ENCODE assay signal across 30 cellular contexts in genomic region chr19:4098493-4098892, GRCh38. TPM values are rescaled to one million over a fixed set of nuclear protein-coding genes. Genes with fewer than 3 reads are reported as not detected.
DNase-seq lines count a peak whose midpoint lies in the region; ATAC-seq and TF ChIP-seq lines count a peak whose summit lies in the region.
"Had no signal": no experiment of that assay in that cellular context is flagged by ENCODE, and none has a peak within 500 bp of the region (broad histone marks: within the 10 kb centered on the region; RNA-seq: fewer than 3 reads in every experiment).

No MANE protein-coding gene starts in this region.

- peaks cover 2% of the 10 kb centered on the region for H3K4me1 Mint-ChIP-seq in activated T-helper 2 cell treated with anti-CD3 and anti-CD28 coated beads, Interferon-gamma antibody, Interleukin-2, Interleukin-4, amounts not matched to agents 10 μg/mL and 5 μg/mL and 100 μg/mL, durations not matched to agents 14 hours and 24 hours and 36 hours (ENCODE audit: low read depth)
- no peaks in the 10 kb centered on the region for H3K4me1 Mint-ChIP-seq in WTC11
- H3K4me1 Mint-ChIP-seq: neural progenitor cell had no signal

- no peaks in the 10 kb centered on the region for H3K27me3 Mint-ChIP-seq in activated T-helper 2 cell treated with anti-CD3 and anti-CD28 coated beads, Interferon-gamma antibody, Interleukin-2, Interleukin-4, amounts not matched to agents 10 μg/mL and 5 μg/mL and 100 μg/mL, durations not matched to agents 14 hours and 24 hours and 36 hours (ENCODE audit: low read depth)
- no peaks in the 10 kb centered on the region for H3K27me3 Mint-ChIP-seq in WTC11 (ENCODE audit: low read depth)
- H3K27me3 Mint-ChIP-seq: activated CD8-positive, alpha-beta T cell treated with anti-CD3 and anti-CD28 coated beads for 36 hours; activated naive CD4-positive, alpha-beta T cell treated with anti-CD3 and anti-CD28 coated beads, Interleukin-2, amount 10 ng/mL, durations not matched to agents 7 days and 5 days had no signal

- no peak overlapping the region for H3K27ac Mint-ChIP-seq in activated T-helper 2 cell treated with anti-CD3 and anti-CD28 coated beads, Interferon-gamma antibody, Interleukin-2, Interleukin-4, amounts not matched to agents 10 μg/mL and 5 μg/mL and 100 μg/mL, durations not matched to agents 14 hours and 24 hours and 36 hours
- no peak overlapping the region for H3K27ac Mint-ChIP-seq in WTC11
- H3K27ac Mint-ChIP-seq: activated CD8-positive, alpha-beta T cell treated with anti-CD3 and anti-CD28 coated beads for 36 hours; activated naive CD4-positive, alpha-beta T cell treated with anti-CD3 and anti-CD28 coated beads, Interleukin-2, amount 10 ng/mL, durations not matched to agents 7 days and 5 days; neural progenitor cell had no signal

- DNase-seq in dorsolateral prefrontal cortex (peak in 8 of 10 donors; percentile 30 to 72 (median 50)), left ventricle myocardium superior (peak; percentile 90), midbrain (lab: John Stamatoyannopoulos, UW) (peak; percentile 28), NCI-H2107 treated with DMSO at 0.1 percent for 48 hours (lab: John Stamatoyannopoulos, UW; ENCODE audit: unreplicated experiment) (no peak), WTC11 (ENCODE audit: low spot score) (no peak)
- DNase-seq in activated T-helper 2 cell treated with anti-CD3 and anti-CD28 coated beads, Interferon-gamma antibody, Interleukin-2, Interleukin-4, amounts not matched to agents 10 μg/mL and 5 μg/mL and 100 μg/mL, durations not matched to agents 14 hours and 24 hours and 36 hours (ENCODE audit: low spot score): no peak
- DNase-seq in activated T-cell treated with anti-CD3 and anti-CD28 coated beads, Interleukin-2, amount 50 U/mL, for 1 hour: no peak
- DNase-seq: activated CD8-positive, alpha-beta memory T cell treated with anti-CD3 and anti-CD28 coated beads, Interleukin-2, amount 50 U/mL, for 48 hours; activated CD8-positive, alpha-beta T cell treated with anti-CD3 and anti-CD28 coated beads for 36 hours; activated naive CD4-positive, alpha-beta T cell treated with anti-CD3 and anti-CD28 coated beads, Interleukin-2, amount 10 ng/mL, durations not matched to agents 7 days and 5 days; colonic mucosa; COR-L47; DMS79; effector CD8-positive, alpha-beta T cell; GF-D8; GM23248; mesendoderm; NCI-H146; NCI-H748 treated with DMSO at 0.1 percent for 48 hours; Peyer's patch; stimulated activated CD4-positive, alpha-beta T cell treated with anti-CD3 and anti-CD28 coated beads, Interleukin-12 subunit alpha, Interleukin-12 subunit beta, amount 100 ng/mL, for 4 hours; stimulated activated CD4-positive, alpha-beta T cell treated with anti-CD3 and anti-CD28 coated beads, Interleukin-4, amount 100 ng/mL, for 4 hours; upper lobe of right lung had no signal

- peak overlapping the region in 48 of 59 donors; percentile 9 to 75 (median 59) for H3K27ac ChIP-seq in dorsolateral prefrontal cortex
- H3K27ac ChIP-seq: colonic mucosa, GM23248, neural progenitor cell, Peyer's patch, upper lobe of right lung had no signal

- TF ChIP-seq CTCF in dorsolateral prefrontal cortex (IDR thresholded peaks at IDR 0.05 in 54 of 56, conservative IDR thresholded peaks at IDR 0.05 in 2 of 56; ENCODE audit: low read depth in 1 of 56, partially characterized antibody in 56 of 56): no peak
- TF ChIP-seq CTCF in WTC11 (IDR thresholded peaks at IDR 0.05): no peak

- CTCF ChIA-PET in WTC11 (lab: Charles Lee): no interaction called here

- H3K27me3 ChIP-seq in dorsolateral prefrontal cortex: no peaks in the 10 kb centered on the region
- H3K27me3 ChIP-seq: BLaER1 treated with 17β-estradiol and CSF1 and Interleukin-3, amounts not matched to agents 10 nM and 100 nM; colonic mucosa; neural progenitor cell; Peyer's patch; upper lobe of right lung had no signal

- H3K9me3 Mint-ChIP-seq in activated T-helper 2 cell treated with anti-CD3 and anti-CD28 coated beads, Interferon-gamma antibody, Interleukin-2, Interleukin-4, amounts not matched to agents 10 μg/mL and 5 μg/mL and 100 μg/mL, durations not matched to agents 14 hours and 24 hours and 36 hours: no peaks in the 10 kb centered on the region
- H3K9me3 Mint-ChIP-seq in WTC11: no peaks in the 10 kb centered on the region
- H3K9me3 Mint-ChIP-seq: activated CD8-positive, alpha-beta T cell treated with anti-CD3 and anti-CD28 coated beads for 36 hours; activated naive CD4-positive, alpha-beta T cell treated with anti-CD3 and anti-CD28 coated beads, Interleukin-2, amount 10 ng/mL, durations not matched to agents 7 days and 5 days; neural progenitor cell; T-helper 2 cell treated with Interferon-gamma antibody and Interleukin-4, amounts not matched to agents 5 μg/mL and 100 μg/mL, for 36 hours had no signal

- peaks cover 35% of the 10 kb centered on the region for H3K36me3 Mint-ChIP-seq in activated T-helper 2 cell treated with anti-CD3 and anti-CD28 coated beads, Interferon-gamma antibody, Interleukin-2, Interleukin-4, amounts not matched to agents 10 μg/mL and 5 μg/mL and 100 μg/mL, durations not matched to agents 14 hours and 24 hours and 36 hours (ENCODE audit: low read depth)
- peaks cover 30% of the 10 kb centered on the region for H3K36me3 Mint-ChIP-seq in WTC11

- H3K4me3 Mint-ChIP-seq in activated T-helper 2 cell treated with anti-CD3 and anti-CD28 coated beads, Interferon-gamma antibody, Interleukin-2, Interleukin-4, amounts not matched to agents 10 μg/mL and 5 μg/mL and 100 μg/mL, durations not matched to agents 14 hours and 24 hours and 36 hours (ENCODE audit: low read depth): no peak overlapping the region
- H3K4me3 Mint-ChIP-seq in WTC11: no peak overlapping the region
- H3K4me3 Mint-ChIP-seq: activated CD8-positive, alpha-beta T cell treated with anti-CD3 and anti-CD28 coated beads for 36 hours; activated naive CD4-positive, alpha-beta T cell treated with anti-CD3 and anti-CD28 coated beads, Interleukin-2, amount 10 ng/mL, durations not matched to agents 7 days and 5 days; T-helper 2 cell treated with Interferon-gamma antibody and Interleukin-4, amounts not matched to agents 5 μg/mL and 100 μg/mL, for 36 hours had no signal

- intact Hi-C loops in dorsolateral prefrontal cortex (cut with DNase I): no loop called here
- intact Hi-C loops in left ventricle myocardium superior (cut with micrococcal nuclease): no loop called here
- intact Hi-C loops in activated T-helper 2 cell treated with anti-CD3 and anti-CD28 coated beads, Interferon-gamma antibody, Interleukin-2, Interleukin-4, amounts not matched to agents 10 μg/mL and 5 μg/mL and 100 μg/mL, durations not matched to agents 14 hours and 24 hours and 36 hours (cut with micrococcal nuclease): no loop called here

- ATAC-seq in left ventricle myocardium superior: peak; percentile 92
- no peak for ATAC-seq in WTC11
- ATAC-seq: activated CD8-positive, alpha-beta T cell treated with anti-CD3 and anti-CD28 coated beads for 36 hours had no signal

- no peak overlapping the region for H3K4me3 ChIP-seq in dorsolateral prefrontal cortex
- H3K4me3 ChIP-seq: BLaER1 treated with 17β-estradiol and CSF1 and Interleukin-3, amounts not matched to agents 10 nM and 100 nM; colonic mucosa; GM23248; neural progenitor cell; Peyer's patch; upper lobe of right lung had no signal

- POLR2A ChIA-PET in WTC11 (lab: Charles Lee): interaction anchor here (0.6 kb wide), 1 partner anchor 101 kb away, joined by 4 read pairs; no protein-coding TSS in a partner anchor

TF ChIP-seq in WTC11, 78 proteins besides CTCF, POLR2A, EP300 and RAD21:
- TF ChIP-seq KAT7 (CRISPR knock-in tag; IDR thresholded peaks at IDR 0.05; ENCODE audit: borderline replicate concordance) (no peak), PRRX2 (CRISPR knock-in tag; IDR thresholded peaks at IDR 0.05) (no peak), SMAD3 (CRISPR knock-in tag; IDR thresholded peaks at IDR 0.05; ENCODE audit: borderline replicate concordance) (no peak)

RNA-seq across cellular contexts. Expression of gene MAP2K2, which starts 25.4 kb away (rescaled TPM):
- total RNA-seq in dorsolateral prefrontal cortex (100 to 1,000 TPM; 118 to 197 (median 143) TPM), left ventricle myocardium superior (148 TPM), WTC11 (2021) (175 to 177 TPM (median 176 TPM) in 3 replicates)
- total RNA-seq in activated T-helper 2 cell treated with anti-CD3 and anti-CD28 coated beads, Interferon-gamma antibody, Interleukin-2, Interleukin-4, amounts not matched to agents 10 μg/mL and 5 μg/mL and 100 μg/mL, durations not matched to agents 14 hours and 24 hours and 36 hours: 131 and 141 TPM in 2 replicates

RNA-seq across cellular contexts. Expression of gene ZBTB7A, which starts 31.8 kb away (rescaled TPM):
- total RNA-seq in dorsolateral prefrontal cortex: 100 to 1,000 TPM in 60 of 120 experiments, 10 to 100 TPM in 60; 61.2 to 152 (median 99.8) TPM
- 35.2 TPM for total RNA-seq in left ventricle myocardium superior
- total RNA-seq in activated T-helper 2 cell treated with anti-CD3 and anti-CD28 coated beads, Interferon-gamma antibody, Interleukin-2, Interleukin-4, amounts not matched to agents 10 μg/mL and 5 μg/mL and 100 μg/mL, durations not matched to agents 14 hours and 24 hours and 36 hours: 39.9 and 41.2 TPM in 2 replicates
- total RNA-seq in WTC11 (2021): 22.8 to 27.9 TPM (median 24.6 TPM) in 3 replicates

RNA-seq across cellular contexts. Expression of gene CREB3L3, which starts 54.9 kb away (rescaled TPM):
- total RNA-seq in dorsolateral prefrontal cortex (1 to 10 TPM in 53 of 120 experiments, under 1 TPM in 63, not detected in 4; 0.21 to 3.2 (median 0.93) TPM), left ventricle myocardium superior (not detected), WTC11 (2021) (0.09 to 0.46 TPM in 2 of 3 replicates, not detected in the other)
- 1.6 and 2.5 TPM in 2 replicates for total RNA-seq in activated T-helper 2 cell treated with anti-CD3 and anti-CD28 coated beads, Interferon-gamma antibody, Interleukin-2, Interleukin-4, amounts not matched to agents 10 μg/mL and 5 μg/mL and 100 μg/mL, durations not matched to agents 14 hours and 24 hours and 36 hours
- total RNA-seq: activated CD8-positive, alpha-beta T cell treated with anti-CD3 and anti-CD28 coated beads for 36 hours; epithelial cell of proximal tubule; GM23248; kidney epithelial cell; sciatic nerve; subcutaneous adipose tissue; upper lobe of right lung had no signal

Comparison
In these comparisons a context has a peak if more than half of its experiments do, and no peak if none do; other contexts are left out.
1. DNase-seq: peak in dorsolateral prefrontal cortex (8 of 10), left ventricle myocardium superior (single experiment) and midbrain (single experiment); none in activated T-helper 2 cell treated with anti-CD3 and anti-CD28 coated beads, Interferon-gamma antibody, Interleukin-2, Interleukin-4, amounts not matched to agents 10 μg/mL and 5 μg/mL and 100 μg/mL, durations not matched to agents 14 hours and 24 hours and 36 hours (single experiment), NCI-H2107 treated with DMSO at 0.1 percent for 48 hours (single experiment), WTC11 (single experiment) and activated T-cell treated with anti-CD3 and anti-CD28 coated beads, Interleukin-2, amount 50 U/mL, for 1 hour (single experiment).